Comparison of ENCODE assay signal across 11 cellular contexts in the genomic region with DNA sequence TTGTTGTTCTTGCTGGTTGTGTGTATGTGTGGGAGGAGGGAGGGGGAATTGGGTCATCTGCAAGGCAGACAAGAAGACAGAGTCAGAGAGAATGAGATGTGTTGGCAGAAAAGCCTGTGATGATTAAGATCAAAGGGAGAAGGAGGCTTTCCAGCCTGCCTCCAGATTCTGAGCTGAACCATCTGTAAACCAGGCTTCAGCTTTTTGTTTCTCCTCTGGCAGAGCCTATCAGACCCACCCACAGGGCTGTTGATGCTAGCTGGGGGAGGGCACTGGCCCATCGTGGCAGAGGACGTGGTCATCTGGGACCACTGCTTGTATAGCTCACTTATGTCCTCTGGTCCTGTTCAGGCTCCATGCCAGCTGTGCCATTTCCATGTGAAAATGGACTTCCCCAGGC. TPM values are rescaled to one million over a fixed set of nuclear protein-coding genes. Genes with fewer than 3 reads are reported as not detected.
DNase-seq lines count a peak whose midpoint lies in the region; ATAC-seq lines count a peak whose summit lies in the region.
"Had no signal": no experiment of that assay in that cellular context is flagged by ENCODE, and none has a peak within 500 bp of the region (broad histone marks: within the 10 kb centered on the region; RNA-seq: fewer than 3 reads in every experiment).

No MANE protein-coding gene starts in this region.

- H2BK15ac ChIP-seq in mesenchymal stem cell (ENCODE audit: low read depth, poor library complexity, severe bottlenecking), result peak overlapping the region; percentile 74

- H3K27me3 ChIP-seq in mesenchymal stem cell (ENCODE audit: control insufficient read depth in 1 of 2, insufficient read depth in 1 of 2, low read length in 2 of 2) (no peaks in the 10 kb centered on the region), aorta (ENCODE audit: control insufficient read depth in 1 of 2, insufficient read depth in 2 of 2, low read length in 1 of 2) (no peaks in the 10 kb centered on the region)

- H3K9ac ChIP-seq in mesenchymal stem cell (ENCODE audit: low read length), result peak overlapping the region; percentile 72

- H3K23ac ChIP-seq in mesenchymal stem cell (ENCODE audit: low read length in 2 of 2), result peak overlapping the region in 1 of 2 experiments; percentile 29

- DNase-seq in stimulated activated CD4-positive, alpha-beta T cell treated with anti-CD3 and anti-CD28 coated beads, Interleukin-2, amount 100 ng/mL, for 4 hours (ENCODE audit: low read depth), result peak; percentile 43
- DNase-seq in stimulated activated CD4-positive, alpha-beta T cell treated with anti-CD3 and anti-CD28 coated beads, Interleukin-12 subunit alpha, Interleukin-12 subunit beta, amount 100 ng/mL, for 4 hours, result no peak
- DNase-seq in amniotic epithelial cell (ENCODE audit: low read depth), result peak; percentile 89
- peak; percentile 77 for DNase-seq in mesenchymal stem cell
- DNase-seq in NOMO-1 treated with DMSO at 0.1 percent for 48 hours (lab: John Stamatoyannopoulos, UW; ENCODE audit: unreplicated experiment), result no peak
- DNase-seq in aorta, result no peak
- no peak for DNase-seq in nucleus accumbens (lab: John Stamatoyannopoulos, UW)
- DNase-seq: NCI-H1930, T-helper 9 cell had no signal

- ATAC-seq in aorta (ENCODE audit: low FRiP score), result no peak
- ATAC-seq in HG02973 (IDR thresholded peaks at IDR 0.05; ENCODE audit: unreplicated experiment), result no peak

- H2BK5ac ChIP-seq in mesenchymal stem cell (ENCODE audit: low read depth, low read length, poor library complexity, severe bottlenecking), result no peak overlapping the region

- peak overlapping the region; percentile 85 to 94 for H3K18ac ChIP-seq in mesenchymal stem cell (ENCODE audit: low read depth in 1 of 2, low read length in 2 of 2)

- H2BK12ac ChIP-seq in mesenchymal stem cell (ENCODE audit: low read length in 2 of 2), result peak overlapping the region; percentile 99

- H4K8ac ChIP-seq in mesenchymal stem cell (ENCODE audit: low read length), result peak overlapping the region; percentile 94

- H3K27ac ChIP-seq in mesenchymal stem cell (ENCODE audit: low read length, poor library complexity, severe bottlenecking), result no peak overlapping the region
- H3K27ac ChIP-seq in aorta (ENCODE audit: low read depth in 1 of 2, low read length in 2 of 2), result no peak overlapping the region

- H4K91ac ChIP-seq in mesenchymal stem cell (ENCODE audit: low read length), result peak overlapping the region; percentile 98

- H3K36me3 ChIP-seq in mesenchymal stem cell (ENCODE audit: control insufficient read depth in 1 of 2, insufficient read depth in 2 of 2, low read depth in 1 of 2, low read length in 2 of 2) (no peaks in the 10 kb centered on the region), aorta (ENCODE audit: control insufficient read depth in 1 of 2, insufficient read depth in 2 of 2, low read length in 1 of 2) (no peaks in the 10 kb centered on the region)

- no peak overlapping the region for H3K4me2 ChIP-seq in mesenchymal stem cell (ENCODE audit: low read length, poor library complexity, severe bottlenecking)

- H2AK5ac ChIP-seq in mesenchymal stem cell (ENCODE audit: low read length, severe bottlenecking), result peak overlapping the region; percentile 12

- peak overlapping the region in 1 of 2 experiments; percentile 36 for H3K4me3 ChIP-seq in mesenchymal stem cell (ENCODE audit: insufficient read depth in 1 of 2, low read depth in 1 of 2, low read length in 2 of 2)
- no peak overlapping the region for H3K4me3 ChIP-seq in aorta (ENCODE audit: low read length in 2 of 2)

- peak overlapping the region; percentile 59 to 92 for H3K4ac ChIP-seq in mesenchymal stem cell (ENCODE audit: low read depth in 1 of 2, low read length in 2 of 2)

- H3K4me1 ChIP-seq in mesenchymal stem cell (ENCODE audit: control insufficient read depth, insufficient read depth, low read depth, low read length), result peaks cover 11% of the 10 kb centered on the region
- H3K4me1 ChIP-seq in aorta (ENCODE audit: control insufficient read depth in 1 of 2, insufficient read depth in 2 of 2, low read length in 2 of 2), result no peaks in the 10 kb centered on the region

- peak overlapping the region; percentile 86 for H2BK120ac ChIP-seq in mesenchymal stem cell (ENCODE audit: low read depth, low read length)

- intact Hi-C loops in aorta (cut with DNase I), result no loop called here

- H3K14ac ChIP-seq in mesenchymal stem cell (ENCODE audit: low read length in 2 of 2), result peak overlapping the region in 1 of 2 experiments; percentile 29

- no peaks in the 10 kb centered on the region for H3K79me1 ChIP-seq in mesenchymal stem cell (replicated peaks; ENCODE audit: low read length, poor library complexity, severe bottlenecking)

- no peaks in the 10 kb centered on the region for H3K9me3 ChIP-seq in mesenchymal stem cell (ENCODE audit: control insufficient read depth, low read length)
- H3K9me3 ChIP-seq in aorta (ENCODE audit: control insufficient read depth, low read length), result no peaks in the 10 kb centered on the region

- no peak overlapping the region for H2AFZ ChIP-seq in mesenchymal stem cell (ENCODE audit: low read depth, low read length)

- 39% methylated on average over 2 of the region's 2 CpGs for WGBS in mesenchymal stem cell
- WGBS in aorta, 2 donors, result 44 to 55% methylated on average over 2 of the region's 2 CpGs

RNA-seq across cellular contexts. Expression of gene COL6A3, which starts 27.6 kb away (rescaled TPM):
- polyA plus RNA-seq in mesenchymal stem cell (2013, experiment 1 of 2), result 173 TPM
- 153 TPM for polyA plus RNA-seq in mesenchymal stem cell (2013, experiment 2 of 2)
- total RNA-seq in aorta, result 100 to 1,000 TPM; 190 to 289 TPM
- polyA plus RNA-seq in aorta, result 10 to 100 TPM in 1 of 2 donors, 1 to 10 TPM in 1; 7.3 to 54.5 TPM

RNA-seq across cellular contexts. Expression of gene MLPH, which starts 45.4 kb away (rescaled TPM):
- 93.7 TPM for polyA plus RNA-seq in mesenchymal stem cell (2013, experiment 1 of 2)
- polyA plus RNA-seq in mesenchymal stem cell (2013, experiment 2 of 2), result 85.6 TPM
- total RNA-seq in aorta, result 10 to 100 TPM in 1 of 2 donors, 1 to 10 TPM in 1; 3.4 to 10.1 TPM
- polyA plus RNA-seq in aorta, result 1 to 10 TPM; 2.3 to 4.5 TPM
- total RNA-seq: dermis microvascular lymphatic vessel endothelial cell had no signal

Comparison
In these comparisons a context has a peak if more than half of its experiments do, and no peak if none do; other contexts are left out.
1. DNase-seq: peak in stimulated activated CD4-positive, alpha-beta T cell treated with anti-CD3 and anti-CD28 coated beads, Interleukin-2, amount 100 ng/mL, for 4 hours (single experiment), amniotic epithelial cell (single experiment) and mesenchymal stem cell (single experiment); none in stimulated activated CD4-positive, alpha-beta T cell treated with anti-CD3 and anti-CD28 coated beads, Interleukin-12 subunit alpha, Interleukin-12 subunit beta, amount 100 ng/mL, for 4 hours (single experiment), NOMO-1 treated with DMSO at 0.1 percent for 48 hours (single experiment), aorta (0 of 2) and nucleus accumbens (0 of 56).